30 cellular contexts compared by ENCODE assay signal in genomic region chr4:53780736-53781400, GRCh38.
A peak's percentile ranks its signal among the peaks of the same experiment; 100 is the strongest.
DNase-seq lines count a peak whose midpoint lies in the region; ATAC-seq and TF ChIP-seq lines count a peak whose summit lies in the region.
"Had no signal": no experiment of that assay in that cellular context is flagged by ENCODE, and none has a peak within 500 bp of the region (broad histone marks: within the 10 kb centered on the region; RNA-seq: fewer than 3 reads in every experiment).

No MANE protein-coding gene starts in this region.

- peak overlapping the region in 2 of 3 experiments; percentile 15 to 34 for H3K27ac Mint-ChIP-seq in nephron
- no peak overlapping the region for H3K27ac Mint-ChIP-seq in stimulated activated effector memory CD8-positive, alpha-beta T cell treated with anti-CD3 and anti-CD28 coated beads, Interleukin-12 subunit alpha, Interleukin-12 subunit beta, amount 100 ng/mL, for 72 hours
- H3K27ac Mint-ChIP-seq in chondrocyte (ENCODE audit: unreplicated experiment), result no peak overlapping the region
- H3K27ac Mint-ChIP-seq: activated naive CD4-positive, alpha-beta T cell treated with anti-CD3 and anti-CD28 coated beads, Interleukin-2, amount 50 U/mL, for 72 hours; activated T-helper 17 cell treated with anti-CD3 and anti-CD28 coated beads, Interleukin-2, amount 50 U/mL, for 72 hours; dendritic cell treated with granulocyte-macrophage colony-stimulating factor and Interleukin-4, amounts not matched to agents 40 ng/mL and 50 ng/mL, for 4 days; immature natural killer cell; natural killer cell; stimulated activated naive CD8-positive, alpha-beta T cell treated with anti-CD3 and anti-CD28 coated beads, Interleukin-15, amount 100 ng/mL, for 72 hours; T-helper 2 cell treated with Interferon-gamma antibody and Interleukin-4, amounts not matched to agents 5 μg/mL and 100 μg/mL, for 36 hours; WTC11 had no signal

- H3K4me1 Mint-ChIP-seq in nephron (peaks cover 28% of the 10 kb centered on the region), chondrocyte (ENCODE audit: low read depth) (peaks cover 31% of the 10 kb centered on the region)
- no peaks in the 10 kb centered on the region for H3K4me1 Mint-ChIP-seq in stimulated activated effector memory CD8-positive, alpha-beta T cell treated with anti-CD3 and anti-CD28 coated beads, Interleukin-12 subunit alpha, Interleukin-12 subunit beta, amount 100 ng/mL, for 72 hours
- H3K4me1 Mint-ChIP-seq: activated T-helper 17 cell treated with anti-CD3 and anti-CD28 coated beads, Interleukin-2, amount 50 U/mL, for 72 hours; immature natural killer cell; natural killer cell; stimulated activated naive CD8-positive, alpha-beta T cell treated with anti-CD3 and anti-CD28 coated beads, Interleukin-15, amount 100 ng/mL, for 72 hours; WTC11 had no signal

- H3K36me3 Mint-ChIP-seq in nephron (ENCODE audit: low read depth) (no peaks in the 10 kb centered on the region), chondrocyte (ENCODE audit: low read depth) (no peaks in the 10 kb centered on the region)
- no peaks in the 10 kb centered on the region for H3K36me3 Mint-ChIP-seq in stimulated activated effector memory CD8-positive, alpha-beta T cell treated with anti-CD3 and anti-CD28 coated beads, Interleukin-12 subunit alpha, Interleukin-12 subunit beta, amount 100 ng/mL, for 72 hours
- H3K36me3 Mint-ChIP-seq: activated naive CD4-positive, alpha-beta T cell treated with anti-CD3 and anti-CD28 coated beads, Interleukin-2, amount 50 U/mL, for 72 hours; immature natural killer cell; natural killer cell; WTC11 had no signal

- DNase-seq in AG08395 (ENCODE audit: low spot score) (peak; percentile 78), HCEC 1CT (peak; percentile 17), fibroblast of gingiva (ENCODE audit: low read depth) (peak; percentile 15), chondrocyte (ENCODE audit: low spot score) (no peak), NCI-H1930 (lab: John Stamatoyannopoulos, UW) (no peak)
- DNase-seq in stimulated activated effector memory CD8-positive, alpha-beta T cell treated with anti-CD3 and anti-CD28 coated beads, Interleukin-12 subunit alpha, Interleukin-12 subunit beta, amount 100 ng/mL, for 72 hours (ENCODE audit: low spot score in 2 of 2), result no peak
- DNase-seq: activated CD4-positive, alpha-beta T cell treated with anti-CD3 and anti-CD28 coated beads, Interleukin-2, amount 50 U/mL, for 4 hours; activated CD8-positive, alpha-beta memory T cell treated with anti-CD3 and anti-CD28 coated beads, Interleukin-2, amount 50 U/mL, for 4 hours; anterior cingulate cortex; C1 segment of cervical spinal cord; Calu3; heart right ventricle; immature natural killer cell; left lung; midbrain; natural killer cell; NCI-H2081 treated with DMSO at 0.1 percent for 48 hours; NCI-H446; OCI-M1; right cardiac atrium; stimulated activated naive CD8-positive, alpha-beta T cell treated with anti-CD3 and anti-CD28 coated beads, Interleukin-15, amount 100 ng/mL, for 72 hours had no signal

- no peak for ATAC-seq in stimulated activated effector memory CD8-positive, alpha-beta T cell treated with anti-CD3 and anti-CD28 coated beads, Interleukin-12 subunit alpha, Interleukin-12 subunit beta, amount 100 ng/mL, for 72 hours
- no peak for ATAC-seq in activated CD4-positive, CD25-positive, alpha-beta regulatory T cell treated with anti-CD3 and anti-CD28 coated beads, Interleukin-2, amount 50 U/mL, for 24 hours
- ATAC-seq: activated naive CD4-positive, alpha-beta T cell treated with anti-CD3 and anti-CD28 coated beads, Interleukin-2, amount 50 U/mL, for 72 hours; activated T-helper 17 cell treated with anti-CD3 and anti-CD28 coated beads, Interleukin-2, amount 50 U/mL, for 72 hours; K562; left lung; natural killer cell; SK-N-SH treated with all-trans-retinoic acid at 6 μM for 48 hours; stimulated activated naive CD8-positive, alpha-beta T cell treated with anti-CD3 and anti-CD28 coated beads, Interleukin-15, amount 100 ng/mL, for 72 hours; WTC11 had no signal

- no peak overlapping the region for H3K4me3 Mint-ChIP-seq in nephron
- H3K4me3 Mint-ChIP-seq in stimulated activated effector memory CD8-positive, alpha-beta T cell treated with anti-CD3 and anti-CD28 coated beads, Interleukin-12 subunit alpha, Interleukin-12 subunit beta, amount 100 ng/mL, for 72 hours, result no peak overlapping the region
- H3K4me3 Mint-ChIP-seq in chondrocyte (ENCODE audit: unreplicated experiment), result no peak overlapping the region
- H3K4me3 Mint-ChIP-seq: activated T-helper 17 cell treated with anti-CD3 and anti-CD28 coated beads, Interleukin-2, amount 50 U/mL, for 72 hours; dendritic cell treated with granulocyte-macrophage colony-stimulating factor and Interleukin-4, amounts not matched to agents 40 ng/mL and 50 ng/mL, for 4 days; immature natural killer cell; natural killer cell; stimulated activated naive CD8-positive, alpha-beta T cell treated with anti-CD3 and anti-CD28 coated beads, Interleukin-15, amount 100 ng/mL, for 72 hours; T-helper 2 cell treated with Interferon-gamma antibody and Interleukin-4, amounts not matched to agents 5 μg/mL and 100 μg/mL, for 36 hours; WTC11 had no signal

- H3K27me3 Mint-ChIP-seq in nephron (ENCODE audit: low read depth) (no peaks in the 10 kb centered on the region), chondrocyte (ENCODE audit: low read depth) (no peaks in the 10 kb centered on the region)

- no peaks in the 10 kb centered on the region for H3K9me3 Mint-ChIP-seq in nephron
- H3K9me3 Mint-ChIP-seq in stimulated activated effector memory CD8-positive, alpha-beta T cell treated with anti-CD3 and anti-CD28 coated beads, Interleukin-12 subunit alpha, Interleukin-12 subunit beta, amount 100 ng/mL, for 72 hours, result no peaks in the 10 kb centered on the region
- H3K9me3 Mint-ChIP-seq in chondrocyte (ENCODE audit: low read depth), result no peaks in the 10 kb centered on the region
- H3K9me3 Mint-ChIP-seq: activated T-helper 17 cell treated with anti-CD3 and anti-CD28 coated beads, Interleukin-2, amount 50 U/mL, for 72 hours; dendritic cell treated with granulocyte-macrophage colony-stimulating factor and Interleukin-4, amounts not matched to agents 40 ng/mL and 50 ng/mL, for 4 days; stimulated activated naive CD8-positive, alpha-beta T cell treated with anti-CD3 and anti-CD28 coated beads, Interleukin-15, amount 100 ng/mL, for 72 hours; T-helper 2 cell treated with Interferon-gamma antibody and Interleukin-4, amounts not matched to agents 5 μg/mL and 100 μg/mL, for 36 hours; WTC11 had no signal

- TF ChIP-seq CTCF in nephron (IDR thresholded peaks at IDR 0.05; ENCODE audit: unreplicated experiment in 3 of 3) (no peak), chondrocyte (IDR thresholded peaks at IDR 0.05) (no peak)

Comparison
In these comparisons a context has a peak if more than half of its experiments do, and no peak if none do; other contexts are left out.
1. DNase-seq: peak in AG08395 (single experiment), HCEC 1CT (single experiment) and fibroblast of gingiva (single experiment); none in stimulated activated effector memory CD8-positive, alpha-beta T cell treated with anti-CD3 and anti-CD28 coated beads, Interleukin-12 subunit alpha, Interleukin-12 subunit beta, amount 100 ng/mL, for 72 hours (0 of 2), chondrocyte (single experiment) and NCI-H1930 (0 of 2).
2. H3K27ac Mint-ChIP-seq: peak in nephron (2 of 3); none in stimulated activated effector memory CD8-positive, alpha-beta T cell treated with anti-CD3 and anti-CD28 coated beads, Interleukin-12 subunit alpha, Interleukin-12 subunit beta, amount 100 ng/mL, for 72 hours (single experiment) and chondrocyte (single experiment).